In genomic region chr6:144478487-144478886, GRCh38 we compare ENCODE assay signal across 16 cellular contexts.
DNase-seq lines count a peak whose midpoint lies in the region; ATAC-seq, FAIRE-seq and TF ChIP-seq lines count a peak whose summit lies in the region.
"Had no signal": no experiment of that assay in that cellular context is flagged by ENCODE, and none has a peak within 500 bp of the region (broad histone marks: within the 10 kb centered on the region; RNA-seq: fewer than 3 reads in every experiment).

No MANE protein-coding gene starts in this region.

- no peaks in the 10 kb centered on the region for H3K79me2 ChIP-seq in HepG2 (ENCODE audit: insufficient read depth, low read length)

- TF ChIP-seq EP300 in HepG2 (IDR thresholded peaks at IDR 0.05; ENCODE audit: low read depth in 2 of 2, low read length in 2 of 2), result no peak
- TF ChIP-seq EP300 in HepG2 (CRISPR knock-in tag; IDR thresholded peaks at IDR 0.05; ENCODE audit: borderline replicate concordance), result no peak

- no peaks in the 10 kb centered on the region for H4K20me1 ChIP-seq in HepG2 (ENCODE audit: insufficient read depth, low read length)

- TF ChIP-seq CTCF in HepG2 (CRISPR knock-in tag; IDR thresholded peaks at IDR 0.05), result no peak

- TF ChIP-seq RAD21 in HepG2 (CRISPR knock-in tag; IDR thresholded peaks at IDR 0.05), result no peak

- no peak for TF ChIP-seq POLR2A in HepG2 (IDR thresholded peaks at IDR 0.05; ENCODE audit: insufficient read depth in 1 of 2, low read depth in 2 of 2, low read length in 2 of 2)

- intact Hi-C loops in HepG2 (cut with micrococcal nuclease; ENCODE audit: unreplicated experiment), result no loop called here

- in situ Hi-C loops in HepG2 (cut with HindIII; ENCODE audit: extremely low pct_ligation_motif_present, low pct_unique_long_range_greater_than_20kb), result no loop called here

- no peaks in the 10 kb centered on the region for H3K27me3 Mint-ChIP-seq in T-helper 2 cell treated with Interferon-gamma antibody and Interleukin-4, amounts not matched to agents 5 μg/mL and 100 μg/mL, for 36 hours (ENCODE audit: low read depth)
- H3K27me3 Mint-ChIP-seq in stimulated activated memory B cell treated with anti-CD40 and anti-IgM and Interleukin-4, amounts not matched to agents 10 μg/mL and 1 μg/mL and 100 μg/mL, for 72 hours, result no peaks in the 10 kb centered on the region

- 97% methylated on average over 5 of the region's 5 CpGs for WGBS in HepG2 (ENCODE audit: low lambda C conversion rate)

- H3K4me1 Mint-ChIP-seq in T-helper 2 cell treated with Interferon-gamma antibody and Interleukin-4, amounts not matched to agents 5 μg/mL and 100 μg/mL, for 36 hours (ENCODE audit: low read depth), result peaks cover 20% of the 10 kb centered on the region
- no peaks in the 10 kb centered on the region for H3K4me1 Mint-ChIP-seq in stimulated activated memory B cell treated with anti-CD40 and anti-IgM and Interleukin-4, amounts not matched to agents 10 μg/mL and 1 μg/mL and 100 μg/mL, for 72 hours

- H3K36me3 Mint-ChIP-seq in T-helper 2 cell treated with Interferon-gamma antibody and Interleukin-4, amounts not matched to agents 5 μg/mL and 100 μg/mL, for 36 hours (ENCODE audit: low read depth), result peaks cover 44% of the 10 kb centered on the region
- H3K36me3 Mint-ChIP-seq in stimulated activated memory B cell treated with anti-CD40 and anti-IgM and Interleukin-4, amounts not matched to agents 10 μg/mL and 1 μg/mL and 100 μg/mL, for 72 hours, result peaks cover 60% of the 10 kb centered on the region

- CTCF ChIA-PET in HepG2 (lab: Yijun Ruan, JAX; ENCODE audit: low intra/inter-chr PET ratio, low total read pairs), result no interaction called here

- no peaks in the 10 kb centered on the region for H3K9me3 Mint-ChIP-seq in T-helper 2 cell treated with Interferon-gamma antibody and Interleukin-4, amounts not matched to agents 5 μg/mL and 100 μg/mL, for 36 hours
- no peaks in the 10 kb centered on the region for H3K9me3 Mint-ChIP-seq in stimulated activated memory B cell treated with anti-CD40 and anti-IgM and Interleukin-4, amounts not matched to agents 10 μg/mL and 1 μg/mL and 100 μg/mL, for 72 hours

- H3K4me1 ChIP-seq in adipocyte (ENCODE audit: control insufficient read depth, insufficient read depth, low read length), result peaks cover 16% of the 10 kb centered on the region
- H3K4me1 ChIP-seq in HepG2 (ENCODE audit: insufficient read depth, low read length), result peaks cover 14% of the 10 kb centered on the region
- H3K4me1 ChIP-seq: HAP-1 had no signal

- H3K27me3 ChIP-seq in adipocyte (replicated peaks; ENCODE audit: control insufficient read depth, insufficient read depth, low read length) (no peaks in the 10 kb centered on the region), HepG2 (ENCODE audit: control insufficient read depth in 1 of 2, insufficient read depth in 2 of 2, low read length in 2 of 2) (no peaks in the 10 kb centered on the region)

- H3K9ac ChIP-seq in adipocyte (ENCODE audit: low read length) (no peak overlapping the region), HepG2 (ENCODE audit: insufficient read depth, low read depth, low read length) (no peak overlapping the region)

- H3K27ac ChIP-seq in HepG2 (ENCODE audit: extremely low read length, insufficient read depth, low read length), result no peak overlapping the region

- BruUV-seq in HepG2 (replicated peaks; lab: Mats Ljungman, UMichigan), result no TSS peak

- H3K4me2 ChIP-seq in HepG2 (ENCODE audit: low read depth, low read length), result no peak overlapping the region

- POLR2A ChIA-PET in HepG2 (lab: Yijun Ruan, JAX), result no interaction called here

- ATAC-seq in HepG2, result peak; percentile 17; the same call in 2 of the 3 replicates
- no peak for ATAC-seq in stimulated activated memory B cell treated with anti-CD40 and anti-IgM and Interleukin-4, amounts not matched to agents 10 μg/mL and 1 μg/mL and 100 μg/mL, for 72 hours
- no peak for ATAC-seq in GM21526 (IDR thresholded peaks at IDR 0.05; ENCODE audit: low FRiP score, unreplicated experiment)
- ATAC-seq in HG02852 (IDR thresholded peaks at IDR 0.05; ENCODE audit: unreplicated experiment), result no peak
- ATAC-seq: mucosa of descending colon had no signal

- H3K4me3 ChIP-seq in adipocyte (ENCODE audit: low read length), result no peak overlapping the region
- no peak overlapping the region for H3K4me3 ChIP-seq in HepG2 (replicated peaks in 1 of 3; ENCODE audit: insufficient read depth in 1 of 3, low read depth in 2 of 3, low read length in 3 of 3)
- H3K4me3 ChIP-seq: HAP-1, mucosa of descending colon had no signal

- H3K4me3 Mint-ChIP-seq in T-helper 2 cell treated with Interferon-gamma antibody and Interleukin-4, amounts not matched to agents 5 μg/mL and 100 μg/mL, for 36 hours, result no peak overlapping the region
- no peak overlapping the region for H3K4me3 Mint-ChIP-seq in stimulated activated memory B cell treated with anti-CD40 and anti-IgM and Interleukin-4, amounts not matched to agents 10 μg/mL and 1 μg/mL and 100 μg/mL, for 72 hours

- no peaks in the 10 kb centered on the region for H3K9me3 ChIP-seq in adipocyte (ENCODE audit: control insufficient read depth, low read length)
- H3K9me3 ChIP-seq in HepG2 (ENCODE audit: low read length), result no peaks in the 10 kb centered on the region
- H3K9me3 ChIP-seq: HAP-1, mucosa of descending colon had no signal

- FAIRE-seq in HepG2 (lab: Jason Lieb, UNC), result no peak
- FAIRE-seq: A204.1 had no signal

- peak overlapping the region; percentile 23 for H3K27ac Mint-ChIP-seq in T-helper 2 cell treated with Interferon-gamma antibody and Interleukin-4, amounts not matched to agents 5 μg/mL and 100 μg/mL, for 36 hours
- peak overlapping the region; percentile 28 for H3K27ac Mint-ChIP-seq in stimulated activated memory B cell treated with anti-CD40 and anti-IgM and Interleukin-4, amounts not matched to agents 10 μg/mL and 1 μg/mL and 100 μg/mL, for 72 hours

- H2AFZ ChIP-seq in HepG2 (ENCODE audit: low read length), result no peak overlapping the region

- DNase-seq in T-helper 2 cell treated with Interferon-gamma antibody and Interleukin-4, amounts not matched to agents 5 μg/mL and 100 μg/mL, for 36 hours (ENCODE audit: low spot score), result no peak
- DNase-seq in T-helper 2 cell, result no peak
- DNase-seq in adipocyte (ENCODE audit: low read depth), result peak; percentile 30
- DNase-seq in HepG2 (ENCODE audit: low spot score), result no peak
- no peak for DNase-seq in NCI-H1417 treated with DMSO at 0.1 percent for 48 hours (lab: John Stamatoyannopoulos, UW)
- DNase-seq: activated T-cell treated with anti-CD3 and anti-CD28 coated beads for 4 hours, mucosa of descending colon, NCI-H1436 treated with DMSO at 0.1 percent for 48 hours, NCI-H526 treated with DMSO at 0.1 percent for 48 hours, RPMI8226, trophoblast cell had no signal

- H3K36me3 ChIP-seq in adipocyte (ENCODE audit: control insufficient read depth, insufficient read depth, low read length, severe bottlenecking), result peaks cover 54% of the 10 kb centered on the region
- H3K36me3 ChIP-seq in HepG2 (replicated peaks in 1 of 2; ENCODE audit: control insufficient read depth in 1 of 2, insufficient read depth in 2 of 2, low read length in 2 of 2), result peaks cover 36 to 75% of the 10 kb centered on the region in 2 experiments
- H3K36me3 ChIP-seq: HAP-1 had no signal

TF ChIP-seq in HepG2, 621 proteins besides CTCF, POLR2A, EP300 and RAD21:
- TF ChIP-seq ARID2 (CRISPR knock-in tag; IDR thresholded peaks at IDR 0.05; ENCODE audit: borderline replicate concordance) (no peak), RBM22 (optimal IDR thresholded peaks at IDR 0.05; ENCODE audit: low read length) (peak; percentile 56)
TF ChIP-seq in HepG2: peak in this region for 1.
